ENCODE assay signal across 9 cellular contexts in the genomic region with DNA sequence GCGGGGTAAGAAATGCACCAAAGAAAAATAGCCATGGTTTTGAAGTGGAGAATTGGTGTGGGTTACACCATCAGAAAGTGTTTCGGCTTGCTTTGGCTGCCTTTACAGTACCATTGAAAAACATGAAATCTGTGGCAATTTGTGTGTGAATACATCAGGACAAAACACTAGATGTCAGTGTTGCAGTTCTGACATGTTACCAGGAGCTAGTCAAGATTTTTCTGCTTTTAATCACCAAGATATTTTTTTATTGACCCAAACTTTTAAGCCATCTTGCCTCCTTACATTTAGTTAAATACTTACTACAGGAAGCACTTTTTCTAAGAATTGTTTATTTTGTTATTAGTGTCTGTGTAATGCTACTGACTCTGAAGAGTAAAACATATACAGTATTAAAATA. TPM values are rescaled to one million over a fixed set of nuclear protein-coding genes. Genes with fewer than 3 reads are reported as not detected.
DNase-seq lines count a peak whose midpoint lies in the region; ATAC-seq and TF ChIP-seq lines count a peak whose summit lies in the region.
"Had no signal": no experiment of that assay in that cellular context is flagged by ENCODE, and none has a peak within 500 bp of the region (broad histone marks: within the 10 kb centered on the region; RNA-seq: fewer than 3 reads in every experiment).

No MANE protein-coding gene starts in this region.

- H3K4me1 Mint-ChIP-seq in activated CD8-positive, alpha-beta T cell treated with anti-CD3 and anti-CD28 coated beads for 36 hours (ENCODE audit: low read depth): peaks cover 32% of the 10 kb centered on the region
- H3K4me1 Mint-ChIP-seq in activated CD8-positive, alpha-beta T cell treated with anti-CD3 and anti-CD28 coated beads, Interleukin-2, amount 10 ng/mL, durations not matched to agents 7 days and 5 days (ENCODE audit: low read depth): no peaks in the 10 kb centered on the region

- H3K4me1 ChIP-seq in thyroid gland: no peaks in the 10 kb centered on the region

- no peak for TF ChIP-seq CTCF in activated CD8-positive, alpha-beta T cell treated with anti-CD3 and anti-CD28 coated beads for 36 hours (IDR thresholded peaks at IDR 0.05)
- TF ChIP-seq CTCF in astrocyte of the cerebellum (IDR thresholded peaks at IDR 0.05; ENCODE audit: low read depth, low read length, missing control alignments): peak; percentile 59
- TF ChIP-seq CTCF in thyroid gland (IDR thresholded peaks at IDR 0.05): peak in 3 of 6 experiments; percentile 24 to 36 (median 31)

- no peaks in the 10 kb centered on the region for H3K9me3 ChIP-seq in thyroid gland

- intact Hi-C loops in activated CD8-positive, alpha-beta T cell treated with anti-CD3 and anti-CD28 coated beads for 36 hours (cut with micrococcal nuclease): no loop called here
- intact Hi-C loops in thyroid gland (cut with DNase I): no loop called here

- no peak overlapping the region for H3K4me3 Mint-ChIP-seq in activated CD8-positive, alpha-beta T cell treated with anti-CD3 and anti-CD28 coated beads for 36 hours
- no peak overlapping the region for H3K4me3 Mint-ChIP-seq in activated CD8-positive, alpha-beta T cell treated with anti-CD3 and anti-CD28 coated beads, Interleukin-2, amount 10 ng/mL, durations not matched to agents 7 days and 5 days
- H3K4me3 Mint-ChIP-seq: activated naive CD8-positive, alpha-beta T cell had no signal

- H3K36me3 Mint-ChIP-seq in activated CD8-positive, alpha-beta T cell treated with anti-CD3 and anti-CD28 coated beads for 36 hours (ENCODE audit: low read depth): peaks cover 3% of the 10 kb centered on the region
- peaks cover 3% of the 10 kb centered on the region for H3K36me3 Mint-ChIP-seq in activated CD8-positive, alpha-beta T cell treated with anti-CD3 and anti-CD28 coated beads, Interleukin-2, amount 10 ng/mL, durations not matched to agents 7 days and 5 days (ENCODE audit: low read depth)

- no peaks in the 10 kb centered on the region for H3K9me3 Mint-ChIP-seq in activated CD8-positive, alpha-beta T cell treated with anti-CD3 and anti-CD28 coated beads for 36 hours
- H3K9me3 Mint-ChIP-seq in activated CD8-positive, alpha-beta T cell treated with anti-CD3 and anti-CD28 coated beads, Interleukin-2, amount 10 ng/mL, durations not matched to agents 7 days and 5 days (ENCODE audit: insufficient read depth): no peaks in the 10 kb centered on the region

- peak; percentile 30 for ATAC-seq in activated CD8-positive, alpha-beta T cell treated with anti-CD3 and anti-CD28 coated beads for 36 hours
- no peak for ATAC-seq in activated CD8-positive, alpha-beta T cell treated with anti-CD3 and anti-CD28 coated beads, Interleukin-2, amount 10 ng/mL, durations not matched to agents 7 days and 5 days
- no peak for ATAC-seq in HG02852 (IDR thresholded peaks at IDR 0.05; ENCODE audit: unreplicated experiment)

- no peaks in the 10 kb centered on the region for H3K27me3 Mint-ChIP-seq in activated CD8-positive, alpha-beta T cell treated with anti-CD3 and anti-CD28 coated beads for 36 hours
- H3K27me3 Mint-ChIP-seq in activated CD8-positive, alpha-beta T cell treated with anti-CD3 and anti-CD28 coated beads, Interleukin-2, amount 10 ng/mL, durations not matched to agents 7 days and 5 days (ENCODE audit: low read depth): no peaks in the 10 kb centered on the region
- H3K27me3 Mint-ChIP-seq: activated naive CD8-positive, alpha-beta T cell had no signal

- no peaks in the 10 kb centered on the region for H3K27me3 ChIP-seq in thyroid gland

- in situ Hi-C loops in astrocyte of the cerebellum (cut with HindIII; ENCODE audit: low sequenced_read_pairs): no loop called here

- no peak overlapping the region for H3K4me3 ChIP-seq in astrocyte of the cerebellum (ENCODE audit: low read depth, low read length)
- H3K4me3 ChIP-seq in thyroid gland (replicated peaks in 1 of 3): no peak overlapping the region

- no peak overlapping the region for H3K27ac Mint-ChIP-seq in activated CD8-positive, alpha-beta T cell treated with anti-CD3 and anti-CD28 coated beads for 36 hours
- H3K27ac Mint-ChIP-seq in activated CD8-positive, alpha-beta T cell treated with anti-CD3 and anti-CD28 coated beads, Interleukin-2, amount 10 ng/mL, durations not matched to agents 7 days and 5 days: no peak overlapping the region
- H3K27ac Mint-ChIP-seq: activated naive CD8-positive, alpha-beta T cell had no signal

- no peak overlapping the region for H3K27ac ChIP-seq in thyroid gland

- TF ChIP-seq POLR2A in thyroid gland (IDR thresholded peaks at IDR 0.05): no peak

- no peak for DNase-seq in activated CD8-positive, alpha-beta T cell treated with anti-CD3 and anti-CD28 coated beads for 36 hours
- no peak for DNase-seq in activated CD8-positive, alpha-beta T cell treated with anti-CD3 and anti-CD28 coated beads, Interleukin-2, amount 10 ng/mL, durations not matched to agents 7 days and 5 days
- DNase-seq in Kasumi-1 (lab: John Stamatoyannopoulos, UW): peak; percentile 45 to 67
- peak; percentile 54 for DNase-seq in astrocyte of the cerebellum (ENCODE audit: low read depth)
- peak; percentile 37 for DNase-seq in medulla oblongata (ENCODE audit: extremely low spot score)
- DNase-seq in foreskin melanocyte: no peak
- DNase-seq in thyroid gland: no peak

- POLR2A ChIA-PET in activated CD8-positive, alpha-beta T cell treated with anti-CD3 and anti-CD28 coated beads for 36 hours (lab: Charles Lee): no interaction called here
- POLR2A ChIA-PET in activated CD8-positive, alpha-beta T cell treated with anti-CD3 and anti-CD28 coated beads, Interleukin-2, amount 10 ng/mL, durations not matched to agents 7 days and 5 days (lab: Charles Lee): interaction anchor here (0.7 kb wide), 1 partner anchor 1501 kb away, joined by 3 read pairs; no protein-coding TSS in a partner anchor

- CTCF ChIA-PET in activated CD8-positive, alpha-beta T cell treated with anti-CD3 and anti-CD28 coated beads for 36 hours (lab: Charles Lee): interaction anchor here (1.0 to 1.8 kb wide), 5 partner anchors 11 to 1058 kb away, joined by 3 to 5 read pairs (median 4); a partner anchor contains a TSS
- CTCF ChIA-PET in activated CD8-positive, alpha-beta T cell treated with anti-CD3 and anti-CD28 coated beads, Interleukin-2, amount 10 ng/mL, durations not matched to agents 7 days and 5 days (lab: Charles Lee): interaction anchor here (1.0 to 1.5 kb wide), 7 partner anchors 11 to 868 kb away, joined by 3 to 8 read pairs (median 4); a partner anchor contains a TSS

- H3K36me3 ChIP-seq in thyroid gland: peaks cover 0 to 2% of the 10 kb centered on the region in 2 donors

- WGBS in thyroid gland, 2 donors: 59 to 63% methylated on average over 2 of the region's 2 CpGs

RNA-seq across cellular contexts. Expression of a gene that starts 14.3 kb away (rescaled TPM):
- total RNA-seq in activated CD8-positive, alpha-beta T cell treated with anti-CD3 and anti-CD28 coated beads for 36 hours: 10 to 100 TPM; 20.9 to 24.3 TPM
- total RNA-seq in activated CD8-positive, alpha-beta T cell treated with anti-CD3 and anti-CD28 coated beads, Interleukin-2, amount 10 ng/mL, durations not matched to agents 7 days and 5 days: 10 to 100 TPM; 13.4 to 15.7 TPM
- 10 to 100 TPM in 2 of 4 donors, 1 to 10 TPM in 2; 6.0 to 25.0 (median 9.2) TPM for total RNA-seq in thyroid gland

RNA-seq across cellular contexts. Expression of a gene that starts 45.7 kb away (rescaled TPM):
- total RNA-seq in activated CD8-positive, alpha-beta T cell treated with anti-CD3 and anti-CD28 coated beads for 36 hours: not detected
- not detected for total RNA-seq in activated CD8-positive, alpha-beta T cell treated with anti-CD3 and anti-CD28 coated beads, Interleukin-2, amount 10 ng/mL, durations not matched to agents 7 days and 5 days
- 10 to 100 TPM in 1 of 4 donors, 1 to 10 TPM in 3; 2.2 to 16.7 (median 8.0) TPM for total RNA-seq in thyroid gland

Comparison
In these comparisons a context has a peak if more than half of its experiments do, and no peak if none do; other contexts are left out.
1. DNase-seq: peak in Kasumi-1 (2 of 2), astrocyte of the cerebellum (single experiment) and medulla oblongata (single experiment); none in activated CD8-positive, alpha-beta T cell treated with anti-CD3 and anti-CD28 coated beads for 36 hours (single experiment), activated CD8-positive, alpha-beta T cell treated with anti-CD3 and anti-CD28 coated beads, Interleukin-2, amount 10 ng/mL, durations not matched to agents 7 days and 5 days (single experiment), foreskin melanocyte (single experiment) and thyroid gland (0 of 2).